Comparison of ENCODE assay signal across 8 cellular contexts in genomic region chr13:99176309-99177276, GRCh38. TPM values are rescaled to one million over a fixed set of nuclear protein-coding genes. Genes with fewer than 3 reads are reported as not detected.
DNase-seq lines count a peak whose midpoint lies in the region; ATAC-seq and TF ChIP-seq lines count a peak whose summit lies in the region.

No MANE protein-coding gene starts in this region.

- DNase-seq in D341Med (ENCODE audit: low spot score) (peak; percentile 85), Peyer's patch (peak; percentile 81 to 91 (median 85)), fibroblast of villous mesenchyme (ENCODE audit: low read depth) (peak; percentile 59), omental fat pad (ENCODE audit: low spot score) (peak; percentile 53), testis (peak; percentile 85)
- DNase-seq in activated T-helper 1 cell treated with anti-CD3 and anti-CD28 coated beads, Interleukin-12 subunit alpha, Interleukin-12 subunit beta, Interleukin-2, Interleukin-4 antibody, amounts not matched to agents 30 ng/mL and 10 ng/mL and 1 ng/mL, durations not matched to agents 14 hours and 24 hours and 36 hours (ENCODE audit: low spot score), result peak; percentile 59

- H3K27ac Mint-ChIP-seq in IgD-negative memory B cell, result peak overlapping the region in 2 of 3 donors; percentile 46 to 83
- H3K27ac Mint-ChIP-seq in activated T-helper 1 cell treated with anti-CD3 and anti-CD28 coated beads, Interleukin-12 subunit alpha, Interleukin-12 subunit beta, Interleukin-2, Interleukin-4 antibody, amounts not matched to agents 30 ng/mL and 10 ng/mL and 1 ng/mL, durations not matched to agents 14 hours and 24 hours and 36 hours, result no peak overlapping the region

- no peak overlapping the region for H3K27ac ChIP-seq in Peyer's patch
- no peak overlapping the region for H3K27ac ChIP-seq in testis

- no peak for TF ChIP-seq POLR2A in Peyer's patch (IDR thresholded peaks at IDR 0.05)
- no peak for TF ChIP-seq POLR2A in testis (IDR thresholded peaks at IDR 0.05)

- no peaks in the 10 kb centered on the region for H3K36me3 ChIP-seq in Peyer's patch
- no peaks in the 10 kb centered on the region for H3K36me3 ChIP-seq in testis (ENCODE audit: low read depth, missing control alignments)

- H3K27me3 Mint-ChIP-seq in IgD-negative memory B cell, result no peaks in the 10 kb centered on the region
- peaks cover 17% of the 10 kb centered on the region for H3K27me3 Mint-ChIP-seq in activated T-helper 1 cell treated with anti-CD3 and anti-CD28 coated beads, Interleukin-12 subunit alpha, Interleukin-12 subunit beta, Interleukin-2, Interleukin-4 antibody, amounts not matched to agents 30 ng/mL and 10 ng/mL and 1 ng/mL, durations not matched to agents 14 hours and 24 hours and 36 hours (ENCODE audit: insufficient read depth)

- H3K4me3 Mint-ChIP-seq in IgD-negative memory B cell, result peak overlapping the region in 2 of 4 donors; percentile 9 to 85
- peak overlapping the region; percentile 40 for H3K4me3 Mint-ChIP-seq in activated T-helper 1 cell treated with anti-CD3 and anti-CD28 coated beads, Interleukin-12 subunit alpha, Interleukin-12 subunit beta, Interleukin-2, Interleukin-4 antibody, amounts not matched to agents 30 ng/mL and 10 ng/mL and 1 ng/mL, durations not matched to agents 14 hours and 24 hours and 36 hours

- H3K27me3 ChIP-seq in Peyer's patch (no peaks in the 10 kb centered on the region), testis (no peaks in the 10 kb centered on the region)

- H3K9me3 Mint-ChIP-seq in IgD-negative memory B cell, result peaks cover 0 to 4% (median 0%) of the 10 kb centered on the region in 3 donors
- peaks cover 4% of the 10 kb centered on the region for H3K9me3 Mint-ChIP-seq in activated T-helper 1 cell treated with anti-CD3 and anti-CD28 coated beads, Interleukin-12 subunit alpha, Interleukin-12 subunit beta, Interleukin-2, Interleukin-4 antibody, amounts not matched to agents 30 ng/mL and 10 ng/mL and 1 ng/mL, durations not matched to agents 14 hours and 24 hours and 36 hours

- peak; percentile 68 to 95 (median 88) for TF ChIP-seq CTCF in Peyer's patch (IDR thresholded peaks at IDR 0.05)
- peak; percentile 97 for TF ChIP-seq CTCF in fibroblast of villous mesenchyme (IDR thresholded peaks at IDR 0.05; ENCODE audit: insufficient read depth, low read depth, low read length)
- peak in 1 of 3 donors; percentile 69 for TF ChIP-seq CTCF in omental fat pad (IDR thresholded peaks at IDR 0.05)
- TF ChIP-seq CTCF in testis (IDR thresholded peaks at IDR 0.05), result peak; percentile 65 to 85 (median 72)

- H3K36me3 Mint-ChIP-seq in IgD-negative memory B cell, result no peaks in the 10 kb centered on the region
- no peaks in the 10 kb centered on the region for H3K36me3 Mint-ChIP-seq in activated T-helper 1 cell treated with anti-CD3 and anti-CD28 coated beads, Interleukin-12 subunit alpha, Interleukin-12 subunit beta, Interleukin-2, Interleukin-4 antibody, amounts not matched to agents 30 ng/mL and 10 ng/mL and 1 ng/mL, durations not matched to agents 14 hours and 24 hours and 36 hours (ENCODE audit: low read depth)

- H3K4me3 ChIP-seq in Peyer's patch, result no peak overlapping the region
- H3K4me3 ChIP-seq in fibroblast of villous mesenchyme (ENCODE audit: low read depth, low read length), result no peak overlapping the region
- H3K4me3 ChIP-seq in testis, result no peak overlapping the region

- intact Hi-C loops in activated T-helper 1 cell treated with anti-CD3 and anti-CD28 coated beads, Interleukin-12 subunit alpha, Interleukin-12 subunit beta, Interleukin-2, Interleukin-4 antibody, amounts not matched to agents 30 ng/mL and 10 ng/mL and 1 ng/mL, durations not matched to agents 14 hours and 24 hours and 36 hours (cut with micrococcal nuclease), result loop anchor here (1.0 to 2.0 kb wide), 4 partner anchors 38 to 261 kb away; no protein-coding TSS in a partner anchor
- intact Hi-C loops in testis (cut with DNase I; ENCODE audit: low total_unique reads), result loop anchor here (5.0 to 10.0 kb wide), 2 partner anchors 96 to 258 kb away; no protein-coding TSS in a partner anchor

- peaks cover 35 to 38% (median 36%) of the 10 kb centered on the region in 3 donors for H3K4me1 Mint-ChIP-seq in IgD-negative memory B cell
- H3K4me1 Mint-ChIP-seq in activated T-helper 1 cell treated with anti-CD3 and anti-CD28 coated beads, Interleukin-12 subunit alpha, Interleukin-12 subunit beta, Interleukin-2, Interleukin-4 antibody, amounts not matched to agents 30 ng/mL and 10 ng/mL and 1 ng/mL, durations not matched to agents 14 hours and 24 hours and 36 hours (ENCODE audit: low read depth), result peaks cover 24% of the 10 kb centered on the region

- H3K4me1 ChIP-seq in Peyer's patch (peaks cover 0 to 7% (median 2%) of the 10 kb centered on the region in 4 donors), testis (no peaks in the 10 kb centered on the region)

- WGBS in testis, 2 donors, result 14 to 25% methylated on average over 23 to 24 of the region's 24 CpGs

- ATAC-seq in GM21447 (IDR thresholded peaks at IDR 0.05; ENCODE audit: unreplicated experiment) (peak; percentile 85), omental fat pad (ENCODE audit: low FRiP score) (peak; percentile 73)

- H3K9me3 ChIP-seq in Peyer's patch (no peaks in the 10 kb centered on the region), testis (no peaks in the 10 kb centered on the region)

RNA-seq across cellular contexts. Expression of gene UBAC2, which starts 24.1 kb away (rescaled TPM):
- polyA plus RNA-seq in IgD-negative memory B cell (88.0 TPM), testis (ENCODE audit: insufficient read depth, low read depth, low replicate concordance) (147 TPM)
- total RNA-seq in Peyer's patch (10 to 100 TPM; 38.8 to 67.8 (median 63.4) TPM), fibroblast of villous mesenchyme (30.0 and 45.3 TPM in 2 replicates), omental fat pad (10 to 100 TPM; 41.8 to 51.0 (median 45.5) TPM), testis (10 to 100 TPM; 85.5 to 93.0 TPM)
- 52.1 and 56.3 TPM in 2 replicates for total RNA-seq in activated T-helper 1 cell treated with anti-CD3 and anti-CD28 coated beads, Interleukin-12 subunit alpha, Interleukin-12 subunit beta, Interleukin-2, Interleukin-4 antibody, amounts not matched to agents 30 ng/mL and 10 ng/mL and 1 ng/mL, durations not matched to agents 14 hours and 24 hours and 36 hours
